ENCODE assay signal across 1 cellular context in the genomic region with DNA sequence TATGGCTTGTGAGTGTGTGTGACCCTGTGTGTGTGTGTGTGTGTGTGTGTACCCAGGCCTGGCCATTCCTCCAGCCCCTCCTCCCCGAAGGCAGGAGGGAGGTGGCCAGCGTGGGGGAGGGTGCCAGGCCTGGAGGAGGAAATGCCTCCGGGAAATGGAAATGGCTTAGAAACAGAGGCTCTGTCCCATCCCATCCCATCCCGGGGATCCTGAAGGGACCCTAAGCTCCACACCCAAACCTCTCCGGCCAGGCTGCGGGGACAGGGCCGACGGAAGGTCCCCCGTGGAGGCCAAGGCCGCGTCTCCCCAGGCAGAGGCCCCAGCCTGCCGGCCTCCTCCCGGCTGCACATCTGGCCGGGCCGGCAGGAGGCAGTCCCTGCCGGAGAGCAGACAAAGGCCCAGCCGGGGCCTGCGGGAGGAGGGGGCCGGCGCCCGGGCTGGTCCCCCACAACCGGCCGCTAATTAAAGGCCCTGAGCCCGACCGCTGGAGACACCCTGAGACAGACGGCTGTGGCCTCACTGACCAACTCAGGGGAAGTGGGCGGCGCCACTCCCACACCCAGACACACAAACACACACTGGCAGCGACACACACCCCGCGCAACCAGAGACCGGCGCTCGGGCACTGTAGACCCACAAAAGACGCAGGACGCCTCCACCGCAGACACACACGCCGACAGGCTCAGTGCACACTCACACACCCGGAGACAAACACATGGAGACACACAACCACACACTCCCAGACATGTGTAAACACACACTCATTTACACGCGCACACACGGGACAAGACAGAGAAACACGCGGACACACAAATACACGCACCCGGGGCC.
A peak's percentile ranks its signal among the peaks of the same experiment; 100 is the strongest.
TF ChIP-seq lines count a peak whose summit lies in the region.

No MANE protein-coding gene starts in this region.

TF ChIP-seq in HEK293, 187 proteins besides CTCF, POLR2A, EP300 and RAD21 (continued from another document and continues in another):
- TF ChIP-seq, protein P1, sequence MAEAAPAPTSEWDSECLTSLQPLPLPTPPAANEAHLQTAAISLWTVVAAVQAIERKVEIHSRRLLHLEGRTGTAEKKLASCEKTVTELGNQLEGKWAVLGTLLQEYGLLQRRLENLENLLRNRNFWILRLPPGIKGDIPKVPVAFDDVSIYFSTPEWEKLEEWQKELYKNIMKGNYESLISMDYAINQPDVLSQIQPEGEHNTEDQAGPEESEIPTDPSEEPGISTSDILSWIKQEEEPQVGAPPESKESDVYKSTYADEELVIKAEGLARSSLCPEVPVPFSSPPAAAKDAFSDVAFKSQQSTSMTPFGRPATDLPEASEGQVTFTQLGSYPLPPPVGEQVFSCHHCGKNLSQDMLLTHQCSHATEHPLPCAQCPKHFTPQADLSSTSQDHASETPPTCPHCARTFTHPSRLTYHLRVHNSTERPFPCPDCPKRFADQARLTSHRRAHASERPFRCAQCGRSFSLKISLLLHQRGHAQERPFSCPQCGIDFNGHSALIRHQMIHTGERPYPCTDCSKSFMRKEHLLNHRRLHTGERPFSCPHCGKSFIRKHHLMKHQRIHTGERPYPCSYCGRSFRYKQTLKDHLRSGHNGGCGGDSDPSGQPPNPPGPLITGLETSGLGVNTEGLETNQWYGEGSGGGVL (tag by site-specific recombination; IDR thresholded peaks at IDR 0.05), result no peak
- no peak for TF ChIP-seq ZNF585B (tag by site-specific recombination; IDR thresholded peaks at IDR 0.05)
- TF ChIP-seq ZSCAN4 (tag by site-specific recombination; IDR thresholded peaks at IDR 0.05), result peak; percentile 95; the same call in 1 of the 2 replicates
- TF ChIP-seq ZNF626 (tag by site-specific recombination; IDR thresholded peaks at IDR 0.05), result no peak
- TF ChIP-seq ZBTB1 (tag by site-specific recombination; IDR thresholded peaks at IDR 0.05), result no peak
- no peak for TF ChIP-seq ZNF155 (tag by site-specific recombination; IDR thresholded peaks at IDR 0.05)
- TF ChIP-seq INSM2 (tag by site-specific recombination; IDR thresholded peaks at IDR 0.05), result 0 out of 2 replicates have a peak, but pooled peaks have one; percentile 26
- no peak for TF ChIP-seq ZNF791 (tag by site-specific recombination; IDR thresholded peaks at IDR 0.05)
- no peak for TF ChIP-seq ZNF544 (tag by site-specific recombination; IDR thresholded peaks at IDR 0.05)
- TF ChIP-seq ZBTB21 (tag by site-specific recombination; IDR thresholded peaks at IDR 0.05), result no peak
- peak; percentile 25 for TF ChIP-seq SP2 (tag by site-specific recombination; IDR thresholded peaks at IDR 0.05)
- TF ChIP-seq GLI4 (tag by site-specific recombination; IDR thresholded peaks at IDR 0.05), result no peak
- TF ChIP-seq ZNF707 (tag by site-specific recombination; IDR thresholded peaks at IDR 0.05), result no peak
- TF ChIP-seq, protein P2, sequence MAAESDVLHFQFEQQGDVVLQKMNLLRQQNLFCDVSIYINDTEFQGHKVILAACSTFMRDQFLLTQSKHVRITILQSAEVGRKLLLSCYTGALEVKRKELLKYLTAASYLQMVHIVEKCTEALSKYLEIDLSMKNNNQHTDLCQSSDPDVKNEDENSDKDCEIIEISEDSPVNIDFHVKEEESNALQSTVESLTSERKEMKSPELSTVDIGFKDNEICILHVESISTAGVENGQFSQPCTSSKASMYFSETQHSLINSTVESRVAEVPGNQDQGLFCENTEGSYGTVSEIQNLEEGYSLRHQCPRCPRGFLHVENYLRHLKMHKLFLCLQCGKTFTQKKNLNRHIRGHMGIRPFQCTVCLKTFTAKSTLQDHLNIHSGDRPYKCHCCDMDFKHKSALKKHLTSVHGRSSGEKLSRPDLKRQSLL (tag by site-specific recombination; IDR thresholded peaks at IDR 0.05), result no peak
- no peak for TF ChIP-seq ZBTB49 (tag by site-specific recombination; IDR thresholded peaks at IDR 0.05; ENCODE audit: low read depth)
- no peak for TF ChIP-seq ZXDB (tag by site-specific recombination; IDR thresholded peaks at IDR 0.05)
- peak; percentile 55; the same call in 1 of the 2 replicates for TF ChIP-seq KLF9 (tag by site-specific recombination; IDR thresholded peaks at IDR 0.05; ENCODE audit: low read depth)
- TF ChIP-seq ZNF658 (tag by site-specific recombination; IDR thresholded peaks at IDR 0.05), result no peak
- no peak; the same call in 1 of the 2 replicates for TF ChIP-seq OSR2 (tag by site-specific recombination; IDR thresholded peaks at IDR 0.05)
- no peak for TF ChIP-seq ZNF121 (tag by site-specific recombination; IDR thresholded peaks at IDR 0.05)
- TF ChIP-seq ZNF248 (tag by site-specific recombination; IDR thresholded peaks at IDR 0.05), result no peak
- TF ChIP-seq ZNF404 (tag by site-specific recombination; IDR thresholded peaks at IDR 0.05), result no peak
- no peak for TF ChIP-seq ZNF830 (tag by site-specific recombination; IDR thresholded peaks at IDR 0.05; ENCODE audit: low read depth)
- no peak for TF ChIP-seq ZNF292 (tag by site-specific recombination; IDR thresholded peaks at IDR 0.05; ENCODE audit: borderline replicate concordance, low read depth)
- TF ChIP-seq ZNF777 (tag by site-specific recombination; IDR thresholded peaks at IDR 0.05; ENCODE audit: borderline replicate concordance), result no peak
- TF ChIP-seq ZNF449 (tag by site-specific recombination; IDR thresholded peaks at IDR 0.05), result no peak
- TF ChIP-seq ZNF621 (tag by site-specific recombination; IDR thresholded peaks at IDR 0.05), result no peak
- TF ChIP-seq ZNF629 (tag by site-specific recombination; IDR thresholded peaks at IDR 0.05), result no peak
- no peak for TF ChIP-seq ZNF654 (tag by site-specific recombination; IDR thresholded peaks at IDR 0.05; ENCODE audit: low read depth)
- no peak for TF ChIP-seq BCL6B (tag by site-specific recombination; IDR thresholded peaks at IDR 0.05)
- no peak for TF ChIP-seq ZNF571 (tag by site-specific recombination; IDR thresholded peaks at IDR 0.05)
- peak; percentile 32; the same call in 1 of the 2 replicates for TF ChIP-seq ZBTB8A (tag by site-specific recombination; IDR thresholded peaks at IDR 0.05)
- TF ChIP-seq REPIN1 (tag by site-specific recombination; IDR thresholded peaks at IDR 0.05; ENCODE audit: low read depth), result no peak
- TF ChIP-seq ZNF596 (tag by site-specific recombination; IDR thresholded peaks at IDR 0.05), result no peak
- TF ChIP-seq ZIC2 (tag by site-specific recombination; IDR thresholded peaks at IDR 0.05), result peak; percentile 98
- no peak for TF ChIP-seq ZNF518A (tag by site-specific recombination; conservative IDR thresholded peaks at IDR 0.05; ENCODE audit: low read depth)
- TF ChIP-seq ZFP69B (tag by site-specific recombination; IDR thresholded peaks at IDR 0.05), result 0 out of 2 replicates have a peak, but pooled peaks have one; percentile 16
- TF ChIP-seq ZNF600 (tag by site-specific recombination; IDR thresholded peaks at IDR 0.05), result peak; percentile 3
- TF ChIP-seq YY2 (tag by site-specific recombination; IDR thresholded peaks at IDR 0.05), result no peak
- TF ChIP-seq KLF1 (tag by site-specific recombination; IDR thresholded peaks at IDR 0.05), result peak; percentile 74
